ENCODE assay signal across 7 cellular contexts in the genomic region with DNA sequence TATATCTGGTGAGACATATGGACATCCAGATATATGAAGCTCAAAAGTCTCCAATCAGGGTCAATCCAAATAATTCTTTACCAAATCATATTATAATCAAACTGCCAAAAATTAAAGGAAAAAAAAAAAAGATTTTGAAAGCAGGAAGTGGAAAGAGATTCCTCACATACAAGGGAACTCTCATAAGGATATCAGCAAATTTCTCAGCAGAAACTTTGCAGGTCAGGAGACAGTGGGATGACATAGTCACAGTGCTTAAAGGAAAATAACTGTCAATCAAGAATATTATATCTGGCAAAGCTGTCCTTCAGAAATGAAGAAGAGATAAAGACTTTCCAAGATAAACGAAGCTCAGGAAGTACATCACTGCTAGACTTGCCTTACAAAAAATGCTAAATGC.
"Had no signal": no experiment of that assay in that cellular context is flagged by ENCODE, and none has a peak within 500 bp of the region (broad histone marks: within the 10 kb centered on the region; RNA-seq: fewer than 3 reads in every experiment).

No MANE protein-coding gene starts in this region.

- FAIRE-seq: HepG2, HTR-8/SVneo had no signal

- H3K4me2 ChIP-seq: KMS-11 had no signal

- ATAC-seq: HepG2 had no signal

- H3K9ac ChIP-seq: KMS-11 had no signal

- DNase-seq: IMR-90, KBM-7, KG1 had no signal

- H3K27ac ChIP-seq: HL-60, KMS-11 had no signal
